1 cellular context compared by ENCODE assay signal in the genomic region with DNA sequence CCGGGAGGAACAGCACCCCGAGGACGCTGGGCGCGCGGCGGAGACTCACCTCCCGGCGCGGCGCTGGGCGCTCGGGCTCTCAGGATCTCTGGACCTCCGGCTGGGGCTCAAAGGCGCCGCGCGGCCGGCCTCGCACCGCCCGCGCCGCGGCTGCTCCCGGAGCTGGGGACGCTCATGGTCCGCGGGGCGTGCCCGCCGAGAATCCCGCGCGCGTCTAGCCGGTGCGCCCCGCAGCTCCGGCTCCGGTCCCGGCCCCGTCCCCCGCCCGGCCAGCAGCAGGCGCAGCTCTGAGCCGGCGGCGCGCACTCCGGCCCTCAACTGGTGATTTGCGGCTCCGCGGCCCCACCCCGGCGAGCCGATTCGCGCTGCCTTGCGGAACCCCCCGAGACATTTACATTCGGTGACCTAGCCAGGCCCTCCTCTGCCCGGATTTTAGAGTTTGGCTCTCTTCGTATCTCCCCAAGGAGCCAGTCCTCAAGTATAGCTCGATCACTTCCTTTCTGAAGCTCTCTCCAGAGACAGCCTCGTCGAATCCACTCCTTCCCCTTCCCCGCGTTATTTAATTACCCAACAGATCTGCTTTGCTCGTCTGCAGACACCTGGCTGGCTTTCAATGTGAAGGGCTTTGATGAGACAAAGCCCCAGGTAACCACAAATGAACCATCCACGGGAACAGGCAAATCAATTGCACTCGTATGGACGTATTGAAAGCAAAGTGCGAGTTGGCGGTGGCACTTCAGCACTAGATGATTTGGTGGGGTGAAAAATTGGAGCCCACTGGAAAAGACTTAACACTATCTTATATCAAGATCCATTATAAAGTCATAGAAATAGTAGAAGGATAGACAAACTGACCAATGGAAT.
TF ChIP-seq lines count a peak whose summit lies in the region.

A gene (minus strand): TSS at position 289 of the 864 bp plus-strand sequence. CDS start 6,907 bp downstream, outside the sequence.

TF ChIP-seq in WTC11, 78 proteins besides CTCF, POLR2A, EP300 and RAD21 (continued from another document and continues in another):
- TF ChIP-seq, protein P1, sequence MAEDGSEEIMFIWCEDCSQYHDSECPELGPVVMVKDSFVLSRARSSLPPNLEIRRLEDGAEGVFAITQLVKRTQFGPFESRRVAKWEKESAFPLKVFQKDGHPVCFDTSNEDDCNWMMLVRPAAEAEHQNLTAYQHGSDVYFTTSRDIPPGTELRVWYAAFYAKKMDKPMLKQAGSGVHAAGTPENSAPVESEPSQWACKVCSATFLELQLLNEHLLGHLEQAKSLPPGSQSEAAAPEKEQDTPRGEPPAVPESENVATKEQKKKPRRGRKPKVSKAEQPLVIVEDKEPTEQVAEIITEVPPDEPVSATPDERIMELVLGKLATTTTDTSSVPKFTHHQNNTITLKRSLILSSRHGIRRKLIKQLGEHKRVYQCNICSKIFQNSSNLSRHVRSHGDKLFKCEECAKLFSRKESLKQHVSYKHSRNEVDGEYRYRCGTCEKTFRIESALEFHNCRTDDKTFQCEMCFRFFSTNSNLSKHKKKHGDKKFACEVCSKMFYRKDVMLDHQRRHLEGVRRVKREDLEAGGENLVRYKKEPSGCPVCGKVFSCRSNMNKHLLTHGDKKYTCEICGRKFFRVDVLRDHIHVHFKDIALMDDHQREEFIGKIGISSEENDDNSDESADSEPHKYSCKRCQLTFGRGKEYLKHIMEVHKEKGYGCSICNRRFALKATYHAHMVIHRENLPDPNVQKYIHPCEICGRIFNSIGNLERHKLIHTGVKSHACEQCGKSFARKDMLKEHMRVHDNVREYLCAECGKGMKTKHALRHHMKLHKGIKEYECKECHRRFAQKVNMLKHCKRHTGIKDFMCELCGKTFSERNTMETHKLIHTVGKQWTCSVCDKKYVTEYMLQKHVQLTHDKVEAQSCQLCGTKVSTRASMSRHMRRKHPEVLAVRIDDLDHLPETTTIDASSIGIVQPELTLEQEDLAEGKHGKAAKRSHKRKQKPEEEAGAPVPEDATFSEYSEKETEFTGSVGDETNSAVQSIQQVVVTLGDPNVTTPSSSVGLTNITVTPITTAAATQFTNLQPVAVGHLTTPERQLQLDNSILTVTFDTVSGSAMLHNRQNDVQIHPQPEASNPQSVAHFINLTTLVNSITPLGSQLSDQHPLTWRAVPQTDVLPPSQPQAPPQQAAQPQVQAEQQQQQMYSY (CRISPR knock-in tag; IDR thresholded peaks at IDR 0.05), result no peak
- TF ChIP-seq ZNF317 (CRISPR knock-in tag; IDR thresholded peaks at IDR 0.05; ENCODE audit: borderline replicate concordance, low read depth), result no peak
- no peak for TF ChIP-seq GABPB1 (CRISPR knock-in tag; IDR thresholded peaks at IDR 0.05)
- no peak for TF ChIP-seq NFYB (CRISPR knock-in tag; conservative IDR thresholded peaks at IDR 0.05; ENCODE audit: low read depth)
- TF ChIP-seq, protein P2, sequence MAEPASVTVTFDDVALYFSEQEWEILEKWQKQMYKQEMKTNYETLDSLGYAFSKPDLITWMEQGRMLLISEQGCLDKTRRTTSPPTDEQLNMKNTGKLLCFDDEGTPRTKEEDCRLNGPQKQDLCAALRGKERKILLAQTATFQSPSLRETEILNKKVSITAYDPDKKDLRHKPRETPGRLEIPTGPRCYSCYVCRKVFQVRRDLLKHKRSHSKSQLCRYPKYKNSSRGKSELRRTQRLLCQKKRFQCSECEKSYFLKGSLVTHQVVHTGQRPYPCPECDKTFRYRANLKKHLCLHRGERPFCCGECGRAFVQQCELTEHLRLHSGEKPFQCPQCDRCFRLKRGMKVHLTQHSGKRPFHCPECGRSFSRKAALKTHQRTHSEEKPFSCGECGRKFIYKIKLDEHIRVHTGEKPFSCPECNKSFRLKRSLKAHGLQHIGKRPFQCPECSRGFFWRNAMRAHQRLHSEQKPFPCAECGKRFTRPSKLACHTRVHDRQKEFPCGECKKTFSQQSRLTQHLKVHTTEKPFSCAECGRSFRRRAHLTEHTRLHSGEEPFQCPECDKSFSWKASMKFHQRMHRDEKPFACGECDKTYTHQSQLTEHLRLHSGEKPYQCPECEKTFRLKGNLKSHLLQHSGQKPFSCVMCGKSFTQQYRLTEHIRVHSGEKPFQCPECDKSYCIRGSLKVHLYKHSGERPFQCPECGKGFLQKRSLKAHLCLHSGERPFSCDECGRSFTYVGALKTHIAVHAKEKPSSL (CRISPR knock-in tag; conservative IDR thresholded peaks at IDR 0.05), result no peak
- TF ChIP-seq, protein P3, sequence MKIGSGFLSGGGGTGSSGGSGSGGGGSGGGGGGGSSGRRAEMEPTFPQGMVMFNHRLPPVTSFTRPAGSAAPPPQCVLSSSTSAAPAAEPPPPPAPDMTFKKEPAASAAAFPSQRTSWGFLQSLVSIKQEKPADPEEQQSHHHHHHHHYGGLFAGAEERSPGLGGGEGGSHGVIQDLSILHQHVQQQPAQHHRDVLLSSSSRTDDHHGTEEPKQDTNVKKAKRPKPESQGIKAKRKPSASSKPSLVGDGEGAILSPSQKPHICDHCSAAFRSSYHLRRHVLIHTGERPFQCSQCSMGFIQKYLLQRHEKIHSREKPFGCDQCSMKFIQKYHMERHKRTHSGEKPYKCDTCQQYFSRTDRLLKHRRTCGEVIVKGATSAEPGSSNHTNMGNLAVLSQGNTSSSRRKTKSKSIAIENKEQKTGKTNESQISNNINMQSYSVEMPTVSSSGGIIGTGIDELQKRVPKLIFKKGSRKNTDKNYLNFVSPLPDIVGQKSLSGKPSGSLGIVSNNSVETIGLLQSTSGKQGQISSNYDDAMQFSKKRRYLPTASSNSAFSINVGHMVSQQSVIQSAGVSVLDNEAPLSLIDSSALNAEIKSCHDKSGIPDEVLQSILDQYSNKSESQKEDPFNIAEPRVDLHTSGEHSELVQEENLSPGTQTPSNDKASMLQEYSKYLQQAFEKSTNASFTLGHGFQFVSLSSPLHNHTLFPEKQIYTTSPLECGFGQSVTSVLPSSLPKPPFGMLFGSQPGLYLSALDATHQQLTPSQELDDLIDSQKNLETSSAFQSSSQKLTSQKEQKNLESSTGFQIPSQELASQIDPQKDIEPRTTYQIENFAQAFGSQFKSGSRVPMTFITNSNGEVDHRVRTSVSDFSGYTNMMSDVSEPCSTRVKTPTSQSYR (CRISPR knock-in tag; IDR thresholded peaks at IDR 0.05), result no peak
- TF ChIP-seq, protein P4, sequence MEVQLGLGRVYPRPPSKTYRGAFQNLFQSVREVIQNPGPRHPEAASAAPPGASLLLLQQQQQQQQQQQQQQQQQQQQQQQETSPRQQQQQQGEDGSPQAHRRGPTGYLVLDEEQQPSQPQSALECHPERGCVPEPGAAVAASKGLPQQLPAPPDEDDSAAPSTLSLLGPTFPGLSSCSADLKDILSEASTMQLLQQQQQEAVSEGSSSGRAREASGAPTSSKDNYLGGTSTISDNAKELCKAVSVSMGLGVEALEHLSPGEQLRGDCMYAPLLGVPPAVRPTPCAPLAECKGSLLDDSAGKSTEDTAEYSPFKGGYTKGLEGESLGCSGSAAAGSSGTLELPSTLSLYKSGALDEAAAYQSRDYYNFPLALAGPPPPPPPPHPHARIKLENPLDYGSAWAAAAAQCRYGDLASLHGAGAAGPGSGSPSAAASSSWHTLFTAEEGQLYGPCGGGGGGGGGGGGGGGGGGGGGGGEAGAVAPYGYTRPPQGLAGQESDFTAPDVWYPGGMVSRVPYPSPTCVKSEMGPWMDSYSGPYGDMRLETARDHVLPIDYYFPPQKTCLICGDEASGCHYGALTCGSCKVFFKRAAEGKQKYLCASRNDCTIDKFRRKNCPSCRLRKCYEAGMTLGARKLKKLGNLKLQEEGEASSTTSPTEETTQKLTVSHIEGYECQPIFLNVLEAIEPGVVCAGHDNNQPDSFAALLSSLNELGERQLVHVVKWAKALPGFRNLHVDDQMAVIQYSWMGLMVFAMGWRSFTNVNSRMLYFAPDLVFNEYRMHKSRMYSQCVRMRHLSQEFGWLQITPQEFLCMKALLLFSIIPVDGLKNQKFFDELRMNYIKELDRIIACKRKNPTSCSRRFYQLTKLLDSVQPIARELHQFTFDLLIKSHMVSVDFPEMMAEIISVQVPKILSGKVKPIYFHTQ (CRISPR knock-in tag; IDR thresholded peaks at IDR 0.05), result no peak
- TF ChIP-seq OVOL2 (CRISPR knock-in tag; IDR thresholded peaks at IDR 0.05; ENCODE audit: borderline replicate concordance), result no peak
- TF ChIP-seq, protein P5, sequence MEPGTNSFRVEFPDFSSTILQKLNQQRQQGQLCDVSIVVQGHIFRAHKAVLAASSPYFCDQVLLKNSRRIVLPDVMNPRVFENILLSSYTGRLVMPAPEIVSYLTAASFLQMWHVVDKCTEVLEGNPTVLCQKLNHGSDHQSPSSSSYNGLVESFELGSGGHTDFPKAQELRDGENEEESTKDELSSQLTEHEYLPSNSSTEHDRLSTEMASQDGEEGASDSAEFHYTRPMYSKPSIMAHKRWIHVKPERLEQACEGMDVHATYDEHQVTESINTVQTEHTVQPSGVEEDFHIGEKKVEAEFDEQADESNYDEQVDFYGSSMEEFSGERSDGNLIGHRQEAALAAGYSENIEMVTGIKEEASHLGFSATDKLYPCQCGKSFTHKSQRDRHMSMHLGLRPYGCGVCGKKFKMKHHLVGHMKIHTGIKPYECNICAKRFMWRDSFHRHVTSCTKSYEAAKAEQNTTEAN (CRISPR knock-in tag; IDR thresholded peaks at IDR 0.05), result no peak
- TF ChIP-seq CREB1 (CRISPR knock-in tag; IDR thresholded peaks at IDR 0.05), result no peak
- peak; percentile 61; the same call in 1 of the 2 replicates for TF ChIP-seq TEAD1 (CRISPR knock-in tag; IDR thresholded peaks at IDR 0.05)
- TF ChIP-seq, protein P6, sequence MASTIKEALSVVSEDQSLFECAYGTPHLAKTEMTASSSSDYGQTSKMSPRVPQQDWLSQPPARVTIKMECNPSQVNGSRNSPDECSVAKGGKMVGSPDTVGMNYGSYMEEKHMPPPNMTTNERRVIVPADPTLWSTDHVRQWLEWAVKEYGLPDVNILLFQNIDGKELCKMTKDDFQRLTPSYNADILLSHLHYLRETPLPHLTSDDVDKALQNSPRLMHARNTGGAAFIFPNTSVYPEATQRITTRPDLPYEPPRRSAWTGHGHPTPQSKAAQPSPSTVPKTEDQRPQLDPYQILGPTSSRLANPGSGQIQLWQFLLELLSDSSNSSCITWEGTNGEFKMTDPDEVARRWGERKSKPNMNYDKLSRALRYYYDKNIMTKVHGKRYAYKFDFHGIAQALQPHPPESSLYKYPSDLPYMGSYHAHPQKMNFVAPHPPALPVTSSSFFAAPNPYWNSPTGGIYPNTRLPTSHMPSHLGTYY (CRISPR knock-in tag; IDR thresholded peaks at IDR 0.05), result no peak
- TF ChIP-seq, protein P7, sequence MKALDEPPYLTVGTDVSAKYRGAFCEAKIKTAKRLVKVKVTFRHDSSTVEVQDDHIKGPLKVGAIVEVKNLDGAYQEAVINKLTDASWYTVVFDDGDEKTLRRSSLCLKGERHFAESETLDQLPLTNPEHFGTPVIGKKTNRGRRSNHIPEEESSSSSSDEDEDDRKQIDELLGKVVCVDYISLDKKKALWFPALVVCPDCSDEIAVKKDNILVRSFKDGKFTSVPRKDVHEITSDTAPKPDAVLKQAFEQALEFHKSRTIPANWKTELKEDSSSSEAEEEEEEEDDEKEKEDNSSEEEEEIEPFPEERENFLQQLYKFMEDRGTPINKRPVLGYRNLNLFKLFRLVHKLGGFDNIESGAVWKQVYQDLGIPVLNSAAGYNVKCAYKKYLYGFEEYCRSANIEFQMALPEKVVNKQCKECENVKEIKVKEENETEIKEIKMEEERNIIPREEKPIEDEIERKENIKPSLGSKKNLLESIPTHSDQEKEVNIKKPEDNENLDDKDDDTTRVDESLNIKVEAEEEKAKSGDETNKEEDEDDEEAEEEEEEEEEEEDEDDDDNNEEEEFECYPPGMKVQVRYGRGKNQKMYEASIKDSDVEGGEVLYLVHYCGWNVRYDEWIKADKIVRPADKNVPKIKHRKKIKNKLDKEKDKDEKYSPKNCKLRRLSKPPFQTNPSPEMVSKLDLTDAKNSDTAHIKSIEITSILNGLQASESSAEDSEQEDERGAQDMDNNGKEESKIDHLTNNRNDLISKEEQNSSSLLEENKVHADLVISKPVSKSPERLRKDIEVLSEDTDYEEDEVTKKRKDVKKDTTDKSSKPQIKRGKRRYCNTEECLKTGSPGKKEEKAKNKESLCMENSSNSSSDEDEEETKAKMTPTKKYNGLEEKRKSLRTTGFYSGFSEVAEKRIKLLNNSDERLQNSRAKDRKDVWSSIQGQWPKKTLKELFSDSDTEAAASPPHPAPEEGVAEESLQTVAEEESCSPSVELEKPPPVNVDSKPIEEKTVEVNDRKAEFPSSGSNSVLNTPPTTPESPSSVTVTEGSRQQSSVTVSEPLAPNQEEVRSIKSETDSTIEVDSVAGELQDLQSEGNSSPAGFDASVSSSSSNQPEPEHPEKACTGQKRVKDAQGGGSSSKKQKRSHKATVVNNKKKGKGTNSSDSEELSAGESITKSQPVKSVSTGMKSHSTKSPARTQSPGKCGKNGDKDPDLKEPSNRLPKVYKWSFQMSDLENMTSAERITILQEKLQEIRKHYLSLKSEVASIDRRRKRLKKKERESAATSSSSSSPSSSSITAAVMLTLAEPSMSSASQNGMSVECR (CRISPR knock-in tag; IDR thresholded peaks at IDR 0.05; ENCODE audit: borderline replicate concordance), result no peak
- TF ChIP-seq, protein P8, sequence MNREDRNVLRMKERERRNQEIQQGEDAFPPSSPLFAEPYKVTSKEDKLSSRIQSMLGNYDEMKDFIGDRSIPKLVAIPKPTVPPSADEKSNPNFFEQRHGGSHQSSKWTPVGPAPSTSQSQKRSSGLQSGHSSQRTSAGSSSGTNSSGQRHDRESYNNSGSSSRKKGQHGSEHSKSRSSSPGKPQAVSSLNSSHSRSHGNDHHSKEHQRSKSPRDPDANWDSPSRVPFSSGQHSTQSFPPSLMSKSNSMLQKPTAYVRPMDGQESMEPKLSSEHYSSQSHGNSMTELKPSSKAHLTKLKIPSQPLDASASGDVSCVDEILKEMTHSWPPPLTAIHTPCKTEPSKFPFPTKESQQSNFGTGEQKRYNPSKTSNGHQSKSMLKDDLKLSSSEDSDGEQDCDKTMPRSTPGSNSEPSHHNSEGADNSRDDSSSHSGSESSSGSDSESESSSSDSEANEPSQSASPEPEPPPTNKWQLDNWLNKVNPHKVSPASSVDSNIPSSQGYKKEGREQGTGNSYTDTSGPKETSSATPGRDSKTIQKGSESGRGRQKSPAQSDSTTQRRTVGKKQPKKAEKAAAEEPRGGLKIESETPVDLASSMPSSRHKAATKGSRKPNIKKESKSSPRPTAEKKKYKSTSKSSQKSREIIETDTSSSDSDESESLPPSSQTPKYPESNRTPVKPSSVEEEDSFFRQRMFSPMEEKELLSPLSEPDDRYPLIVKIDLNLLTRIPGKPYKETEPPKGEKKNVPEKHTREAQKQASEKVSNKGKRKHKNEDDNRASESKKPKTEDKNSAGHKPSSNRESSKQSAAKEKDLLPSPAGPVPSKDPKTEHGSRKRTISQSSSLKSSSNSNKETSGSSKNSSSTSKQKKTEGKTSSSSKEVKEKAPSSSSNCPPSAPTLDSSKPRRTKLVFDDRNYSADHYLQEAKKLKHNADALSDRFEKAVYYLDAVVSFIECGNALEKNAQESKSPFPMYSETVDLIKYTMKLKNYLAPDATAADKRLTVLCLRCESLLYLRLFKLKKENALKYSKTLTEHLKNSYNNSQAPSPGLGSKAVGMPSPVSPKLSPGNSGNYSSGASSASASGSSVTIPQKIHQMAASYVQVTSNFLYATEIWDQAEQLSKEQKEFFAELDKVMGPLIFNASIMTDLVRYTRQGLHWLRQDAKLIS (CRISPR knock-in tag; IDR thresholded peaks at IDR 0.05; ENCODE audit: borderline replicate concordance), result no peak; the same call in 1 of the 2 replicates
- TF ChIP-seq, protein P9, sequence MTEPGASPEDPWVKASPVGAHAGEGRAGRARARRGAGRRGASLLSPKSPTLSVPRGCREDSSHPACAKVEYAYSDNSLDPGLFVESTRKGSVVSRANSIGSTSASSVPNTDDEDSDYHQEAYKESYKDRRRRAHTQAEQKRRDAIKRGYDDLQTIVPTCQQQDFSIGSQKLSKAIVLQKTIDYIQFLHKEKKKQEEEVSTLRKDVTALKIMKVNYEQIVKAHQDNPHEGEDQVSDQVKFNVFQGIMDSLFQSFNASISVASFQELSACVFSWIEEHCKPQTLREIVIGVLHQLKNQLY (CRISPR knock-in tag; IDR thresholded peaks at IDR 0.05), result no peak
- no peak for TF ChIP-seq RELA (CRISPR knock-in tag; IDR thresholded peaks at IDR 0.05; ENCODE audit: borderline replicate concordance)
- no peak for TF ChIP-seq ZNF219 (CRISPR knock-in tag; IDR thresholded peaks at IDR 0.05; ENCODE audit: borderline replicate concordance)
- no peak for TF ChIP-seq ZNF121 (CRISPR knock-in tag; IDR thresholded peaks at IDR 0.05)
- no peak for TF ChIP-seq ZNF138 (CRISPR knock-in tag; conservative IDR thresholded peaks at IDR 0.05)
- peak; percentile 56; the same call in 1 of the 2 replicates for TF ChIP-seq TP53 (CRISPR knock-in tag; IDR thresholded peaks at IDR 0.05)
